14 cellular contexts compared by ENCODE assay signal in genomic region chr12:2673966-2674810, GRCh38.
DNase-seq lines count a peak whose midpoint lies in the region; ATAC-seq and TF ChIP-seq lines count a peak whose summit lies in the region.
"Had no signal": no experiment of that assay in that cellular context is flagged by ENCODE, and none has a peak within 500 bp of the region (broad histone marks: within the 10 kb centered on the region; RNA-seq: fewer than 3 reads in every experiment).

No MANE protein-coding gene starts in this region.

- H3K79me2 ChIP-seq in PC-3 (ENCODE audit: low read length) = no peaks in the 10 kb centered on the region
- no peaks in the 10 kb centered on the region for H3K79me2 ChIP-seq in hepatocyte

- H3K4me2 ChIP-seq in PC-3 (ENCODE audit: low read length) (no peak overlapping the region), hepatocyte (no peak overlapping the region)

- TF ChIP-seq CTCF in left ventricle myocardium inferior (IDR thresholded peaks at IDR 0.05; ENCODE audit: borderline replicate concordance) = peak; percentile 25
- peak; percentile 32; the same call in 1 of the 2 replicates for TF ChIP-seq CTCF in PC-3 (conservative IDR thresholded peaks at IDR 0.05; ENCODE audit: low read depth, low read length)
- peak; percentile 10 for TF ChIP-seq CTCF in hepatocyte (IDR thresholded peaks at IDR 0.05; ENCODE audit: poor library complexity)
- no peak for TF ChIP-seq CTCF in Peyer's patch (IDR thresholded peaks at IDR 0.05)

- no peaks in the 10 kb centered on the region for H3F3A ChIP-seq in PC-3 (ENCODE audit: low read length, unreplicated experiment)

- DNase-seq in left ventricle myocardium inferior (no peak), cardiac septum (ENCODE audit: low spot score) (no peak), PC-3 (no peak), hepatocyte (ENCODE audit: low spot score) (no peak), Peyer's patch (no peak), NCI-H187 treated with DMSO at 0.1 percent for 48 hours (lab: John Stamatoyannopoulos, UW) (no peak)
- DNase-seq in stimulated activated CD4-positive, alpha-beta T cell treated with anti-CD3 and anti-CD28 coated beads, Interleukin-15, amount 100 ng/mL, for 24 hours = no peak
- DNase-seq in stimulated activated CD4-positive, alpha-beta T cell treated with anti-CD3 and anti-CD28 coated beads, Interleukin-1b, Interleukin-23, amount 100 ng/mL, for 48 hours = no peak
- DNase-seq: activated CD4-positive, alpha-beta T cell treated with anti-CD3 and anti-CD28 coated beads for 1 hour; cortex of kidney; DMS79 treated with DMSO at 0.1 percent for 48 hours; NCI-H2081 treated with DMSO at 0.1 percent for 48 hours; nucleus accumbens; transverse colon had no signal

- no TSS peak for BruUV-seq in PC-3 (replicated peaks; lab: Mats Ljungman, UMichigan)

- POLR2A ChIA-PET in PC-3 (lab: Charles Lee; ENCODE audit: unreplicated experiment) = no interaction called here

- H3K9ac ChIP-seq in PC-3 (ENCODE audit: low read length) = no peak overlapping the region

- H2AFZ ChIP-seq in PC-3 (ENCODE audit: low read length) (no peak overlapping the region), hepatocyte (no peak overlapping the region)

- 95% methylated on average over 18 of the region's 18 CpGs for WGBS in hepatocyte (ENCODE audit: low lambda C conversion rate, missing lambda C conversion rate)

- no peak for ATAC-seq in PC-3

- H3K9me2 ChIP-seq in PC-3 (replicated peaks; ENCODE audit: low read length) (no peaks in the 10 kb centered on the region), hepatocyte (replicated peaks; ENCODE audit: insufficient read depth) (no peaks in the 10 kb centered on the region)

- no peaks in the 10 kb centered on the region for H3K27me3 ChIP-seq in left ventricle myocardium inferior (ENCODE audit: low read depth)
- peaks cover 84% of the 10 kb centered on the region for H3K27me3 ChIP-seq in PC-3 (ENCODE audit: low read length)
- no peaks in the 10 kb centered on the region for H3K27me3 ChIP-seq in hepatocyte
- H3K27me3 ChIP-seq in Peyer's patch = no peaks in the 10 kb centered on the region
- H3K27me3 ChIP-seq: transverse colon had no signal

- CTCF ChIA-PET in PC-3 (lab: Charles Lee) = no interaction called here

- H3K9me3 ChIP-seq in left ventricle myocardium inferior (replicated peaks) (no peaks in the 10 kb centered on the region), PC-3 (ENCODE audit: low read length) (no peaks in the 10 kb centered on the region), hepatocyte (ENCODE audit: low read depth) (no peaks in the 10 kb centered on the region), Peyer's patch (no peaks in the 10 kb centered on the region)
- H3K9me3 ChIP-seq: transverse colon had no signal

- H3K4me3 ChIP-seq in left ventricle myocardium inferior (no peak overlapping the region), PC-3 (ENCODE audit: low read length) (no peak overlapping the region), hepatocyte (no peak overlapping the region), Peyer's patch (no peak overlapping the region)
- H3K4me3 ChIP-seq: transverse colon had no signal

- H4K20me1 ChIP-seq in PC-3 (ENCODE audit: low read length) (no peaks in the 10 kb centered on the region), hepatocyte (ENCODE audit: insufficient read depth, poor library complexity, severe bottlenecking) (no peaks in the 10 kb centered on the region)

- peaks cover 90% of the 10 kb centered on the region for H3K36me3 ChIP-seq in left ventricle myocardium inferior
- H3K36me3 ChIP-seq in PC-3 (ENCODE audit: low read depth, low read length) = no peaks in the 10 kb centered on the region
- no peaks in the 10 kb centered on the region for H3K36me3 ChIP-seq in hepatocyte (replicated peaks; ENCODE audit: insufficient read depth, low read depth)
- no peaks in the 10 kb centered on the region for H3K36me3 ChIP-seq in Peyer's patch

- TF ChIP-seq POLR2A in Peyer's patch (IDR thresholded peaks at IDR 0.05) = no peak

- H3K4me1 ChIP-seq in left ventricle myocardium inferior = no peaks in the 10 kb centered on the region
- H3K4me1 ChIP-seq in PC-3 (ENCODE audit: insufficient read depth, low read length) = no peaks in the 10 kb centered on the region
- no peaks in the 10 kb centered on the region for H3K4me1 ChIP-seq in hepatocyte (ENCODE audit: insufficient read depth)
- no peaks in the 10 kb centered on the region for H3K4me1 ChIP-seq in Peyer's patch
- H3K4me1 ChIP-seq: transverse colon had no signal

- intact Hi-C loops in left ventricle myocardium inferior (cut with micrococcal nuclease) = no loop called here
- intact Hi-C loops in cardiac septum (cut with DNase I) = no loop called here
- intact Hi-C loops in PC-3 (cut with micrococcal nuclease) = no loop called here

- H3K27ac ChIP-seq in left ventricle myocardium inferior (replicated peaks) = no peak overlapping the region
- H3K27ac ChIP-seq in PC-3 (ENCODE audit: low read length) = no peak overlapping the region
- H3K27ac ChIP-seq in hepatocyte = no peak overlapping the region
- no peak overlapping the region for H3K27ac ChIP-seq in Peyer's patch
- H3K27ac ChIP-seq: transverse colon had no signal

Comparison
In these comparisons a context has a peak if more than half of its experiments do, and no peak if none do; other contexts are left out.
1. CTCF ChIP-seq: peak in left ventricle myocardium inferior (single experiment), PC-3 (single experiment) and hepatocyte (single experiment); none in Peyer's patch (0 of 6).